Comparison of ENCODE assay signal across 28 cellular contexts in genomic region chr19:58480831-58481230, GRCh38.
"Had no signal": no experiment of that assay in that cellular context is flagged by ENCODE, and none has a peak within 500 bp of the region (broad histone marks: within the 10 kb centered on the region; RNA-seq: fewer than 3 reads in every experiment).

No MANE protein-coding gene starts in this region.

- DNase-seq: activated B cell treated with CpG ODN at 0.5 μM for 24 hours; activated CD4-positive, alpha-beta memory T cell treated with anti-CD3 and anti-CD28 coated beads for 36 hours; activated CD4-positive, alpha-beta T cell treated with anti-CD3 and anti-CD28 coated beads for 4 hours; activated CD4-positive, alpha-beta T cell treated with anti-CD3 and anti-CD28 coated beads, Interleukin-2, amount 50 U/mL, for 1 hour; activated CD4-positive, CD25-positive, alpha-beta regulatory T cell treated with anti-CD3 and anti-CD28 coated beads, Interleukin-2, amount 50 U/mL, for 72 hours; activated gamma-delta T cell treated with Interleukin-2 at 50 U/mL for 16 hours; activated naive CD4-positive, alpha-beta T cell treated with anti-CD3 and anti-CD28 coated beads for 36 hours; activated naive CD8-positive, alpha-beta T cell treated with anti-CD3 and anti-CD28 coated beads for 36 hours; activated T-cell treated with anti-CD3 and anti-CD28 coated beads, Interleukin-2, amount 50 U/mL, for 1 hour; amniotic stem cell; aorta; brain microvascular endothelial cell; central memory CD4-positive, alpha-beta T cell; NCI-H1105; NCI-H1417 treated with DMSO at 0.1 percent for 48 hours; NCI-H1930; NCI-H2081 treated with DMSO at 0.1 percent for 48 hours; NCI-H345; NCI-H524 treated with DMSO at 0.1 percent for 48 hours; SIG-M5; T-helper 1 cell; T-helper 2 cell; T-helper 9 cell had no signal

- H3K36me3 ChIP-seq: brain microvascular endothelial cell had no signal

- H3K27ac ChIP-seq: brain microvascular endothelial cell, KMS-11, VCaP had no signal

- H3K4me2 ChIP-seq: KMS-11 had no signal

- H3K4me3 Mint-ChIP-seq: activated B cell treated with CpG ODN at 0.5 μM for 24 hours; activated CD4-positive, alpha-beta memory T cell treated with anti-CD3 and anti-CD28 coated beads for 36 hours; activated naive CD4-positive, alpha-beta T cell treated with anti-CD3 and anti-CD28 coated beads for 36 hours; activated naive CD8-positive, alpha-beta T cell treated with anti-CD3 and anti-CD28 coated beads for 36 hours; activated T-helper 1 cell treated with anti-CD3 and anti-CD28 coated beads, Interleukin-12 subunit alpha, Interleukin-12 subunit beta, Interleukin-2, Interleukin-4 antibody, amounts not matched to agents 30 ng/mL and 10 ng/mL and 1 ng/mL, durations not matched to agents 14 hours and 24 hours and 36 hours had no signal

- H3K27ac Mint-ChIP-seq: activated B cell treated with CpG ODN at 0.5 μM for 24 hours; activated CD4-positive, alpha-beta memory T cell treated with anti-CD3 and anti-CD28 coated beads for 36 hours; activated naive CD4-positive, alpha-beta T cell treated with anti-CD3 and anti-CD28 coated beads for 36 hours; activated naive CD8-positive, alpha-beta T cell treated with anti-CD3 and anti-CD28 coated beads for 36 hours; activated T-helper 1 cell treated with anti-CD3 and anti-CD28 coated beads, Interleukin-12 subunit alpha, Interleukin-12 subunit beta, Interleukin-2, Interleukin-4 antibody, amounts not matched to agents 30 ng/mL and 10 ng/mL and 1 ng/mL, durations not matched to agents 14 hours and 24 hours and 36 hours had no signal

- H3K27me3 Mint-ChIP-seq: activated B cell treated with CpG ODN at 0.5 μM for 24 hours; activated CD4-positive, alpha-beta memory T cell treated with anti-CD3 and anti-CD28 coated beads for 36 hours; activated naive CD8-positive, alpha-beta T cell treated with anti-CD3 and anti-CD28 coated beads for 36 hours had no signal

- H3K9me3 Mint-ChIP-seq: activated B cell treated with CpG ODN at 0.5 μM for 24 hours; activated CD4-positive, alpha-beta memory T cell treated with anti-CD3 and anti-CD28 coated beads for 36 hours; activated naive CD4-positive, alpha-beta T cell treated with anti-CD3 and anti-CD28 coated beads for 36 hours; activated naive CD8-positive, alpha-beta T cell treated with anti-CD3 and anti-CD28 coated beads for 36 hours; activated T-helper 1 cell treated with anti-CD3 and anti-CD28 coated beads, Interleukin-12 subunit alpha, Interleukin-12 subunit beta, Interleukin-2, Interleukin-4 antibody, amounts not matched to agents 30 ng/mL and 10 ng/mL and 1 ng/mL, durations not matched to agents 14 hours and 24 hours and 36 hours had no signal

- ATAC-seq: Panc1, SK-N-SH treated with all-trans-retinoic acid at 6 μM for 48 hours had no signal

- H3K27me3 ChIP-seq: brain microvascular endothelial cell had no signal
